ENCODE assay signal across 8 cellular contexts in genomic region chr2:207676827-207677354, GRCh38. TPM values are rescaled to one million over a fixed set of nuclear protein-coding genes. Genes with fewer than 3 reads are reported as not detected.
DNase-seq lines count a peak whose midpoint lies in the region; ATAC-seq and TF ChIP-seq lines count a peak whose summit lies in the region.

No MANE protein-coding gene starts in this region.

- H3K36me3 ChIP-seq in breast epithelium: no peaks in the 10 kb centered on the region
- no peaks in the 10 kb centered on the region for H3K36me3 ChIP-seq in ovary

- no TSS peak for BruUV-seq in MCF 10A (replicated peaks; lab: Mats Ljungman, UMichigan)

- H3K36me3 Mint-ChIP-seq in MCF 10A (ENCODE audit: insufficient read depth, unreplicated experiment) (no peaks in the 10 kb centered on the region), nephron progenitor cell (ENCODE audit: low read depth) (no peaks in the 10 kb centered on the region), T-cell (no peaks in the 10 kb centered on the region)

- POLR2A ChIA-PET in MCF 10A (lab: Yijun Ruan, JAX): no interaction called here
- POLR2A ChIA-PET in T-cell (lab: Charles Lee): no interaction called here

- H3K9me3 Mint-ChIP-seq in MCF 10A (ENCODE audit: unreplicated experiment): no peaks in the 10 kb centered on the region
- no peaks in the 10 kb centered on the region for H3K9me3 Mint-ChIP-seq in nephron progenitor cell
- H3K9me3 Mint-ChIP-seq in T-cell: no peaks in the 10 kb centered on the region

- CTCF ChIA-PET in MCF 10A (lab: Yijun Ruan, JAX) (no interaction called here), T-cell (lab: Charles Lee) (interaction anchor here in 1 of 2 donors (1.2 kb wide), 1 partner anchor 16 kb away, joined by 4 read pairs; no protein-coding TSS in a partner anchor)

- ATAC-seq in T-cell (replicated peaks in 1 of 4): no peak

- WGBS in ovary, 3 donors: 3 to 8% (median 5%) methylated on average over 5 of the region's 5 CpGs

- H3K27me3 Mint-ChIP-seq in MCF 10A (ENCODE audit: insufficient read depth, unreplicated experiment): no peaks in the 10 kb centered on the region
- peaks cover 14% of the 10 kb centered on the region for H3K27me3 Mint-ChIP-seq in nephron progenitor cell (ENCODE audit: low read depth, poor library complexity)
- H3K27me3 Mint-ChIP-seq in T-cell: peaks cover 22 to 24% of the 10 kb centered on the region in 2 donors

- intact Hi-C loops in MCF 10A (cut with micrococcal nuclease) (no loop called here), breast epithelium (cut with DNase I; ENCODE audit: low total_unique reads) (no loop called here), ovary (cut with DNase I) (no loop called here)

- no peak for TF ChIP-seq CTCF in MCF 10A (IDR thresholded peaks at IDR 0.05; ENCODE audit: unreplicated experiment)
- TF ChIP-seq CTCF in breast epithelium (IDR thresholded peaks at IDR 0.05): no peak
- TF ChIP-seq CTCF in fibroblast of villous mesenchyme (IDR thresholded peaks at IDR 0.05; ENCODE audit: insufficient read depth, low read depth, low read length): no peak
- no peak for TF ChIP-seq CTCF in nephron progenitor cell (IDR thresholded peaks at IDR 0.05)
- no peak for TF ChIP-seq CTCF in ovary (IDR thresholded peaks at IDR 0.05)

- TF ChIP-seq EP300 in ovary (IDR thresholded peaks at IDR 0.05): no peak

- no peak overlapping the region for H3K27ac Mint-ChIP-seq in MCF 10A (ENCODE audit: low read depth, unreplicated experiment)
- H3K27ac Mint-ChIP-seq in nephron progenitor cell: no peak overlapping the region
- H3K27ac Mint-ChIP-seq in T-cell: no peak overlapping the region

- TF ChIP-seq POLR2A in breast epithelium (IDR thresholded peaks at IDR 0.05) (no peak), ovary (IDR thresholded peaks at IDR 0.05) (no peak)

- peak; percentile 62 for DNase-seq in MCF 10A (ENCODE audit: unreplicated experiment)
- no peak for DNase-seq in breast epithelium (ENCODE audit: low spot score in 2 of 2)
- DNase-seq in RPMI7951 (ENCODE audit: low read depth): peak; percentile 78
- DNase-seq in fibroblast of villous mesenchyme (ENCODE audit: low read depth): peak; percentile 70
- peak; percentile 51 for DNase-seq in superior temporal gyrus (ENCODE audit: extremely low spot score)
- no peak for DNase-seq in nephron progenitor cell
- no peak for DNase-seq in ovary
- no peak for DNase-seq in T-cell

- peaks cover 0 to 8% of the 10 kb centered on the region in 2 donors for H3K27me3 ChIP-seq in breast epithelium
- H3K27me3 ChIP-seq in ovary: no peaks in the 10 kb centered on the region

- H3K27ac ChIP-seq in breast epithelium (no peak overlapping the region), ovary (no peak overlapping the region)

- H3K4me1 ChIP-seq in breast epithelium: no peaks in the 10 kb centered on the region
- no peaks in the 10 kb centered on the region for H3K4me1 ChIP-seq in ovary (ENCODE audit: insufficient read depth)

- peaks cover 7% of the 10 kb centered on the region for H3K4me1 Mint-ChIP-seq in MCF 10A (ENCODE audit: insufficient read depth, unreplicated experiment)
- H3K4me1 Mint-ChIP-seq in nephron progenitor cell: peaks cover 7% of the 10 kb centered on the region
- peaks cover 0 to 2% (median 0%) of the 10 kb centered on the region in 3 donors for H3K4me1 Mint-ChIP-seq in T-cell

- H3K4me3 Mint-ChIP-seq in MCF 10A (ENCODE audit: unreplicated experiment) (no peak overlapping the region), nephron progenitor cell (no peak overlapping the region), T-cell (no peak overlapping the region)

- H3K4me3 ChIP-seq in breast epithelium (no peak overlapping the region), fibroblast of villous mesenchyme (ENCODE audit: low read depth, low read length) (no peak overlapping the region), ovary (no peak overlapping the region)

- H3K9me3 ChIP-seq in breast epithelium: no peaks in the 10 kb centered on the region
- H3K9me3 ChIP-seq in ovary: no peaks in the 10 kb centered on the region

RNA-seq across cellular contexts. Expression of gene CCNYL1, which starts 34.5 kb away (rescaled TPM):
- total RNA-seq in MCF 10A (2022): 19.7 and 23.3 TPM in 2 replicates
- 10 to 100 TPM in 2 of 3 donors, 1 to 10 TPM in 1; 10.0 to 17.4 (median 11.8) TPM for total RNA-seq in breast epithelium
- total RNA-seq in RPMI7951 (2014; rRNA removed; shearing (Covaris generic)): 9.0 and 10.7 TPM in 2 replicates
- 7.7 and 10.4 TPM in 2 replicates for total RNA-seq in fibroblast of villous mesenchyme
- total RNA-seq in ovary: 10 to 100 TPM in 2 of 7 donors, 1 to 10 TPM in 5; 5.4 to 13.0 (median 7.4) TPM
- 10 to 100 TPM in 1 of 2 donors, 1 to 10 TPM in 1; 4.3 to 13.8 TPM for polyA plus RNA-seq in ovary
- 10 to 100 TPM in 3 of 5 donors, 1 to 10 TPM in 2; 9.0 to 13.6 (median 11.0) TPM for total RNA-seq in T-cell

RNA-seq across cellular contexts. Expression of gene METTL21A, which starts 51.7 kb away (rescaled TPM):
- total RNA-seq in MCF 10A (2022) (8.4 and 13.5 TPM in 2 replicates), breast epithelium (10 to 100 TPM; 12.4 to 17.0 (median 13.3) TPM), fibroblast of villous mesenchyme (8.4 and 13.0 TPM in 2 replicates), ovary (10 to 100 TPM in 5 of 7 donors, 1 to 10 TPM in 2; 8.3 to 32.9 (median 11.2) TPM), T-cell (10 to 100 TPM; 14.3 to 23.1 (median 18.2) TPM)
- 22.1 and 33.2 TPM in 2 replicates for total RNA-seq in RPMI7951 (2014; rRNA removed; shearing (Covaris generic))
- 10 to 100 TPM; 12.2 to 16.7 TPM for polyA plus RNA-seq in ovary

Comparison
In these comparisons a context has a peak if more than half of its experiments do, and no peak if none do; other contexts are left out.
1. DNase-seq: peak in MCF 10A (single experiment), RPMI7951 (single experiment), fibroblast of villous mesenchyme (single experiment) and superior temporal gyrus (single experiment); none in breast epithelium (0 of 2), nephron progenitor cell (single experiment), ovary (0 of 5) and T-cell (0 of 34).